ENCODE assay signal across 20 cellular contexts in the genomic region with DNA sequence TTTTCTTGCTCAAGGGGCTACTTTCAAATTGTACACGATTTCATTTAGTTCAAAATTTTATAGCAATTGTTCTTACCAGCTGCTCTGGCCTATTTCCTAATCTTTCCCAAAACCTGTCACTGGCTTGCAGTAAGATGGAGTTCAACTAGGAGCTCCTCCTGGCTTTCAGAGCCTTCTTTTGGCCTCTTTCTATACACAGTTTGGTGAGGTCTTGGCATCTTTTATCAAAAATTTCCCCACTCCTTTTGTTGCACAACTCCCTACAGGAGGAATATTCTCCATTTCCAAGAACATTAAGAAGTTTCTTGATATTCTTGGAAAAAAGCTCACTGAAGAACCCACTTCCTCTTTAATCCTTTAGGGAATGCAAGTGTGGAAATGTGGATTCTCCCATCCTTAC.
DNase-seq lines count a peak whose midpoint lies in the region; ATAC-seq and TF ChIP-seq lines count a peak whose summit lies in the region.
"Had no signal": no experiment of that assay in that cellular context is flagged by ENCODE, and none has a peak within 500 bp of the region (broad histone marks: within the 10 kb centered on the region; RNA-seq: fewer than 3 reads in every experiment).

No MANE protein-coding gene starts in this region.

- intact Hi-C loops in Right ventricle myocardium inferior (cut with DNase I), result no loop called here
- intact Hi-C loops in cardiac septum (cut with DNase I), result no loop called here

- no peak for TF ChIP-seq CTCF in type B pancreatic cell (conservative IDR thresholded peaks at IDR 0.05)

- no peaks in the 10 kb centered on the region for H3K36me3 ChIP-seq in muscle layer of duodenum (ENCODE audit: control insufficient read depth in 1 of 2, insufficient read depth in 2 of 2, low read length in 2 of 2)

- H3K27ac ChIP-seq in muscle layer of duodenum (ENCODE audit: low read length), result peak overlapping the region; percentile 2
- H3K27ac ChIP-seq: C4-2B had no signal

- no peak for DNase-seq in Right ventricle myocardium inferior (ENCODE audit: missing footprints)
- no peak for DNase-seq in cardiac septum (ENCODE audit: low spot score)
- peak; percentile 79 for DNase-seq in fibroblast of peridontal ligament (ENCODE audit: extremely low read depth)
- DNase-seq in type B pancreatic cell (ENCODE audit: extremely low spot score, unreplicated experiment), result no peak
- DNase-seq in DMS114 treated with DMSO at 0.1 percent for 48 hours (lab: John Stamatoyannopoulos, UW; ENCODE audit: unreplicated experiment), result no peak
- DNase-seq in NCI-H1930 (lab: John Stamatoyannopoulos, UW), result no peak
- no peak for DNase-seq in T-helper 17 cell
- DNase-seq: 8988T; Caco-2; IMR-90; MV-4-11; NCI-H1436 treated with DMSO at 0.1 percent for 48 hours; NCI-H2081 treated with DMSO at 0.1 percent for 48 hours; NCI-H2227 treated with DMSO at 0.1 percent for 48 hours; NCI-H526 treated with DMSO at 0.1 percent for 48 hours; NK-92 treated with Interleukin-12 subunit alpha and Interleukin-12 subunit beta, amount 100 ng/mL, for 24 hours had no signal

- H3K9me3 Mint-ChIP-seq in type B pancreatic cell, result no peaks in the 10 kb centered on the region

- H3K27me3 Mint-ChIP-seq in type B pancreatic cell (no peaks in the 10 kb centered on the region), T-helper 17 cell (peaks cover 24% of the 10 kb centered on the region)

- H3K27me3 ChIP-seq in muscle layer of duodenum (ENCODE audit: low read depth, low read length), result no peaks in the 10 kb centered on the region

- H3K27ac Mint-ChIP-seq in type B pancreatic cell, result peak overlapping the region; percentile 54
- H3K27ac Mint-ChIP-seq in T-helper 17 cell, result no peak overlapping the region

- ATAC-seq in Right ventricle myocardium inferior (peak; percentile 54), T-helper 17 cell (no peak)
- ATAC-seq: GM12878, PC-3 had no signal

- H3K4me3 ChIP-seq in muscle layer of duodenum (ENCODE audit: low read depth in 1 of 2, low read length in 2 of 2), result no peak overlapping the region
- H3K4me3 ChIP-seq: GM12878 had no signal

- H3K36me3 Mint-ChIP-seq in type B pancreatic cell, result no peaks in the 10 kb centered on the region
- H3K36me3 Mint-ChIP-seq in T-helper 17 cell (ENCODE audit: low read depth), result no peaks in the 10 kb centered on the region

- peaks cover 0 to 16% of the 10 kb centered on the region in 2 donors for H3K4me1 ChIP-seq in muscle layer of duodenum (ENCODE audit: control insufficient read depth in 1 of 2, insufficient read depth in 2 of 2, low read length in 2 of 2)
- H3K4me1 ChIP-seq: Caco-2 had no signal

- no peak overlapping the region for H3K4me3 Mint-ChIP-seq in type B pancreatic cell
- H3K4me3 Mint-ChIP-seq in T-helper 17 cell, result no peak overlapping the region

- no peaks in the 10 kb centered on the region for H3K9me3 ChIP-seq in muscle layer of duodenum (ENCODE audit: control insufficient read depth in 1 of 2, low read length in 2 of 2)
- no peaks in the 10 kb centered on the region for H3K9me3 ChIP-seq in T-helper 17 cell (ENCODE audit: control insufficient read depth, low read length, poor library complexity, severe bottlenecking)
- H3K9me3 ChIP-seq: Caco-2 had no signal

- peaks cover 10% of the 10 kb centered on the region for H3K4me1 Mint-ChIP-seq in type B pancreatic cell (ENCODE audit: unreplicated experiment)
- H3K4me1 Mint-ChIP-seq in T-helper 17 cell, result no peaks in the 10 kb centered on the region
